Comparison of ENCODE assay signal across 19 cellular contexts in genomic region chr2:234578389-234578788, GRCh38.
DNase-seq lines count a peak whose midpoint lies in the region; FAIRE-seq and TF ChIP-seq lines count a peak whose summit lies in the region.
"Had no signal": no experiment of that assay in that cellular context is flagged by ENCODE, and none has a peak within 500 bp of the region (broad histone marks: within the 10 kb centered on the region; RNA-seq: fewer than 3 reads in every experiment).

No MANE protein-coding gene starts in this region.

- no peak overlapping the region for H3K4me2 ChIP-seq in OCI-LY3 (ENCODE audit: low read length)
- H3K4me2 ChIP-seq in mesenchymal stem cell (ENCODE audit: low read length, poor library complexity, severe bottlenecking): no peak overlapping the region

- H2AK5ac ChIP-seq in mesenchymal stem cell (ENCODE audit: low read length, severe bottlenecking): no peak overlapping the region

- no peaks in the 10 kb centered on the region for H3K79me1 ChIP-seq in mesenchymal stem cell (replicated peaks; ENCODE audit: low read length, poor library complexity, severe bottlenecking)

- peak overlapping the region; percentile 14 for H4K91ac ChIP-seq in mesenchymal stem cell (ENCODE audit: low read length)

- H2BK12ac ChIP-seq in mesenchymal stem cell (ENCODE audit: low read length in 2 of 2): peak overlapping the region in 1 of 2 experiments; percentile 47

- DNase-seq in bronchial epithelial cell (ENCODE audit: low read depth) (no peak), mesenchymal stem cell (no peak), NCI-H1048 (lab: John Stamatoyannopoulos, UW) (no peak), AG20443 (ENCODE audit: low spot score) (no peak), NCI-H2196 (lab: John Stamatoyannopoulos, UW; ENCODE audit: unreplicated experiment) (no peak), DMS79 treated with DMSO at 0.1 percent for 48 hours (lab: John Stamatoyannopoulos, UW) (no peak)
- DNase-seq: BE2C; C1 segment of cervical spinal cord; CD4-positive, CD25-positive, alpha-beta regulatory T cell; CD8-positive, alpha-beta memory T cell; COR-L47; DMS 273 treated with DMSO at 0.1 percent for 48 hours; DMS53; KG1 had no signal

- POLR2A ChIA-PET in HEK293 (lab: Yijun Ruan, JAX): no interaction called here

- H3K4ac ChIP-seq in mesenchymal stem cell (ENCODE audit: low read depth in 1 of 2, low read length in 2 of 2): no peak overlapping the region

- no peak overlapping the region for H2BK15ac ChIP-seq in mesenchymal stem cell (ENCODE audit: low read depth, poor library complexity, severe bottlenecking)

- no peaks in the 10 kb centered on the region for H3K9me3 ChIP-seq in HEK293 (ENCODE audit: control insufficient read depth, insufficient read depth, low read depth, low read length)
- H3K9me3 ChIP-seq in OCI-LY3 (ENCODE audit: insufficient read depth, low read length): no peaks in the 10 kb centered on the region
- H3K9me3 ChIP-seq in mesenchymal stem cell (ENCODE audit: control insufficient read depth, low read length): no peaks in the 10 kb centered on the region
- H3K9me3 ChIP-seq: BE2C, HAP-1 had no signal

- H2BK5ac ChIP-seq in mesenchymal stem cell (ENCODE audit: low read depth, low read length, poor library complexity, severe bottlenecking): no peak overlapping the region

- peak overlapping the region in 1 of 2 experiments; percentile 84 for H3K18ac ChIP-seq in mesenchymal stem cell (ENCODE audit: low read depth in 1 of 2, low read length in 2 of 2)

- no peak overlapping the region for H3K4me3 ChIP-seq in HEK293 (ENCODE audit: low read depth, low read length)
- H3K4me3 ChIP-seq in OCI-LY3 (ENCODE audit: low read length): no peak overlapping the region
- no peak overlapping the region for H3K4me3 ChIP-seq in bronchial epithelial cell (ENCODE audit: low read depth, low read length)
- H3K4me3 ChIP-seq in mesenchymal stem cell (ENCODE audit: insufficient read depth in 1 of 2, low read depth in 1 of 2, low read length in 2 of 2): no peak overlapping the region
- H3K4me3 ChIP-seq: HAP-1 had no signal

- peak; percentile 83 for FAIRE-seq in bronchial epithelial cell (lab: Jason Lieb, UNC)
- FAIRE-seq: G401.6 had no signal

- no peak overlapping the region for H3K9ac ChIP-seq in OCI-LY3 (ENCODE audit: low read length)
- no peak overlapping the region for H3K9ac ChIP-seq in mesenchymal stem cell (ENCODE audit: low read length)

- no peak overlapping the region for H4K8ac ChIP-seq in mesenchymal stem cell (ENCODE audit: low read length)

- H4K20me1 ChIP-seq in OCI-LY3 (ENCODE audit: insufficient read depth, low read length): no peaks in the 10 kb centered on the region

- H3K4me1 ChIP-seq in HEK293 (ENCODE audit: control insufficient read depth, insufficient read depth, low read length) (no peaks in the 10 kb centered on the region), OCI-LY3 (ENCODE audit: low read length) (peaks cover 90% of the 10 kb centered on the region), mesenchymal stem cell (ENCODE audit: control insufficient read depth, insufficient read depth, low read depth, low read length) (peaks cover 4% of the 10 kb centered on the region)
- H3K4me1 ChIP-seq: BE2C, HAP-1 had no signal

- no peak overlapping the region for H3K27ac ChIP-seq in HEK293 (ENCODE audit: extremely low read depth, low read depth, low read length)
- peak overlapping the region; percentile 56; the same call in 1 of the 2 replicates for H3K27ac ChIP-seq in OCI-LY3 (ENCODE audit: low read length)
- no peak overlapping the region for H3K27ac ChIP-seq in mesenchymal stem cell (ENCODE audit: low read length, poor library complexity, severe bottlenecking)
- H3K27ac ChIP-seq: HL-60 had no signal

- no peaks in the 10 kb centered on the region for H3K79me2 ChIP-seq in OCI-LY3 (ENCODE audit: low read length)

- H3K27me3 ChIP-seq in OCI-LY3 (ENCODE audit: low read depth, low read length) (no peaks in the 10 kb centered on the region), bronchial epithelial cell (ENCODE audit: control insufficient read depth, insufficient read depth, low read length) (peaks cover 10% of the 10 kb centered on the region), mesenchymal stem cell (ENCODE audit: control insufficient read depth in 1 of 2, insufficient read depth in 1 of 2, low read length in 2 of 2) (peaks cover 0 to 10% of the 10 kb centered on the region in 2 experiments)
- H3K27me3 ChIP-seq: BE2C had no signal

- CTCF ChIA-PET in HEK293 (lab: Yijun Ruan, JAX): no interaction called here

- no peaks in the 10 kb centered on the region for H3K36me3 ChIP-seq in HEK293 (ENCODE audit: control insufficient read depth in 2 of 2, insufficient read depth in 1 of 2, low read length in 2 of 2)
- no peaks in the 10 kb centered on the region for H3K36me3 ChIP-seq in OCI-LY3 (replicated peaks; ENCODE audit: low read depth, low read length)
- no peaks in the 10 kb centered on the region for H3K36me3 ChIP-seq in bronchial epithelial cell (ENCODE audit: control insufficient read depth, insufficient read depth, low read length)
- no peaks in the 10 kb centered on the region for H3K36me3 ChIP-seq in mesenchymal stem cell (ENCODE audit: control insufficient read depth in 1 of 2, insufficient read depth in 2 of 2, low read depth in 1 of 2, low read length in 2 of 2)
- H3K36me3 ChIP-seq: BE2C, HAP-1 had no signal

- 98% methylated on average over 2 of the region's 2 CpGs for WGBS in mesenchymal stem cell

- TF ChIP-seq CTCF in HEK293 (tag by site-specific recombination; IDR thresholded peaks at IDR 0.05): no peak
- no peak for TF ChIP-seq CTCF in OCI-LY3 (IDR thresholded peaks at IDR 0.05; ENCODE audit: low read depth, low read length)
- no peak for TF ChIP-seq CTCF in bronchial epithelial cell (IDR thresholded peaks at IDR 0.05; ENCODE audit: insufficient read depth, low read length, severe bottlenecking)

- peak overlapping the region in 1 of 2 experiments; percentile 61 for H3K14ac ChIP-seq in mesenchymal stem cell (ENCODE audit: low read length in 2 of 2)

- H2BK120ac ChIP-seq in mesenchymal stem cell (ENCODE audit: low read depth, low read length): no peak overlapping the region

- no peak overlapping the region for H3K23ac ChIP-seq in mesenchymal stem cell (ENCODE audit: low read length in 2 of 2)

- no peak overlapping the region for H2AFZ ChIP-seq in OCI-LY3 (ENCODE audit: low read depth, low read length)
- H2AFZ ChIP-seq in mesenchymal stem cell (ENCODE audit: low read depth, low read length): no peak overlapping the region

TF ChIP-seq in HEK293, 187 proteins besides CTCF, POLR2A, EP300 and RAD21:
- no peak for TF ChIP-seq ZNF341 (tag by site-specific recombination; IDR thresholded peaks at IDR 0.05; ENCODE audit: low read depth)
- TF ChIP-seq ZNF521 (tag by site-specific recombination; IDR thresholded peaks at IDR 0.05): 0 out of 2 replicates have a peak, but pooled peaks have one; percentile 26
- no peak for TF ChIP-seq PBX3 (CRISPR knock-in tag; IDR thresholded peaks at IDR 0.05)
- TF ChIP-seq ZSCAN4 (tag by site-specific recombination; IDR thresholded peaks at IDR 0.05): peak; percentile 85
- no peak for TF ChIP-seq ZNF404 (tag by site-specific recombination; IDR thresholded peaks at IDR 0.05)
- TF ChIP-seq ZNF544 (tag by site-specific recombination; IDR thresholded peaks at IDR 0.05): no peak
- no peak for TF ChIP-seq ZNF610 (tag by site-specific recombination; IDR thresholded peaks at IDR 0.05; ENCODE audit: borderline replicate concordance)
